ENCODE assay signal across 2 cellular contexts in genomic region chr13:26213345-26213744, GRCh38.
TF ChIP-seq lines count a peak whose summit lies in the region.

No MANE protein-coding gene starts in this region.

TF ChIP-seq in HepG2, 621 proteins besides CTCF, POLR2A, EP300 and RAD21:
- TF ChIP-seq HNRNPL (IDR thresholded peaks at IDR 0.05; ENCODE audit: low read depth, low read length) (no peak), MAFK (conservative IDR thresholded peaks at IDR 0.05 in 1 of 2, IDR thresholded peaks at IDR 0.05 in 1 of 2; ENCODE audit: low read length in 2 of 2) (peak; percentile 51 to 85; a peak in 3 of 4 replicates), NR2F2 (IDR thresholded peaks at IDR 0.05; ENCODE audit: borderline replicate concordance, low read depth) (no peak), PTBP1 (IDR thresholded peaks at IDR 0.05; ENCODE audit: low read depth, low read length, poor library complexity, severe bottlenecking) (no peak), ZNF446 (CRISPR knock-in tag; IDR thresholded peaks at IDR 0.05) (no peak), WIZ (CRISPR knock-in tag; IDR thresholded peaks at IDR 0.05) (no peak), MAFF (IDR thresholded peaks at IDR 0.05; ENCODE audit: low read depth, low read length) (peak; percentile 68), ZNF710 (CRISPR knock-in tag; IDR thresholded peaks at IDR 0.05; ENCODE audit: borderline replicate concordance) (no peak), UBTF (CRISPR knock-in tag; IDR thresholded peaks at IDR 0.05) (no peak)
TF ChIP-seq in HepG2: peak in this region for 2.

TF ChIP-seq in K562, 482 proteins besides CTCF, POLR2A, EP300 and RAD21:
- TF ChIP-seq ZNF316 (IDR thresholded peaks at IDR 0.05), result peak; percentile 55; the same call in 1 of the 2 replicates
- no peak for TF ChIP-seq ID3 (CRISPR knock-in tag; IDR thresholded peaks at IDR 0.05)
- TF ChIP-seq ID3 (tag; IDR thresholded peaks at IDR 0.05), result no peak
- peak; percentile 21; the same call in 1 of the 2 replicates for TF ChIP-seq MAFK (IDR thresholded peaks at IDR 0.05; ENCODE audit: low read length)
- 0 out of 2 replicates have a peak, but pooled peaks have one; percentile 18 for TF ChIP-seq C11orf30 (IDR thresholded peaks at IDR 0.05; ENCODE audit: low read depth)
- 0 out of 2 replicates have a peak, but pooled peaks have one; percentile 14 for TF ChIP-seq MAFF (IDR thresholded peaks at IDR 0.05; ENCODE audit: low read length)
